16 cellular contexts compared by ENCODE assay signal in genomic region chrX:96924581-96924980, GRCh38. TPM values are rescaled to one million over a fixed set of nuclear protein-coding genes. Genes with fewer than 3 reads are reported as not detected.
DNase-seq lines count a peak whose midpoint lies in the region; TF ChIP-seq lines count a peak whose summit lies in the region.
"Had no signal": no experiment of that assay in that cellular context is flagged by ENCODE, and none has a peak within 500 bp of the region (broad histone marks: within the 10 kb centered on the region; RNA-seq: fewer than 3 reads in every experiment).

No MANE protein-coding gene starts in this region.

- H3K4me1 Mint-ChIP-seq in endothelial cell (ENCODE audit: unreplicated experiment) (peaks cover 14% of the 10 kb centered on the region), nephron progenitor cell (no peaks in the 10 kb centered on the region)
- H3K4me1 Mint-ChIP-seq in CD8-positive, alpha-beta memory T cell, result no peaks in the 10 kb centered on the region

- H3K36me3 Mint-ChIP-seq in endothelial cell (ENCODE audit: low read depth, unreplicated experiment), result peaks cover 12% of the 10 kb centered on the region
- no peaks in the 10 kb centered on the region for H3K36me3 Mint-ChIP-seq in nephron progenitor cell (ENCODE audit: low read depth)
- H3K36me3 Mint-ChIP-seq in CD8-positive, alpha-beta memory T cell, result peaks cover 0 to 10% (median 3%) of the 10 kb centered on the region in 3 donors
- H3K36me3 Mint-ChIP-seq: CD4-positive, CD25-positive, alpha-beta regulatory T cell had no signal

- 0 out of 22 replicates have a peak overlapping the region, but pooled peaks of 2 of the 11 experiments have one; percentile 4 to 24 for H3K27ac ChIP-seq in BLaER1 treated with 17β-estradiol and CSF1 and Interleukin-3, amounts not matched to agents 10 nM and 100 nM
- H3K27ac ChIP-seq in CD8-positive, alpha-beta memory T cell (ENCODE audit: low read depth, low read length), result no peak overlapping the region
- no peak overlapping the region for H3K27ac ChIP-seq in spleen
- H3K27ac ChIP-seq: BLaER1 had no signal

- POLR2A ChIA-PET in CD8-positive, alpha-beta memory T cell (lab: Charles Lee), result no interaction called here

- TF ChIP-seq POLR2A in NB4 (IDR thresholded peaks at IDR 0.05; ENCODE audit: extremely low read depth, insufficient read length) (no peak), spleen (IDR thresholded peaks at IDR 0.05) (no peak)

- H3K9me3 Mint-ChIP-seq in endothelial cell (ENCODE audit: unreplicated experiment), result no peaks in the 10 kb centered on the region
- no peaks in the 10 kb centered on the region for H3K9me3 Mint-ChIP-seq in nephron progenitor cell
- no peaks in the 10 kb centered on the region for H3K9me3 Mint-ChIP-seq in CD8-positive, alpha-beta memory T cell

- H3K4me3 Mint-ChIP-seq in endothelial cell (ENCODE audit: unreplicated experiment), result peak overlapping the region; percentile 53
- no peak overlapping the region for H3K4me3 Mint-ChIP-seq in nephron progenitor cell
- no peak overlapping the region for H3K4me3 Mint-ChIP-seq in CD8-positive, alpha-beta memory T cell
- H3K4me3 Mint-ChIP-seq: CD4-positive, CD25-positive, alpha-beta regulatory T cell had no signal

- H3K27me3 Mint-ChIP-seq in endothelial cell (ENCODE audit: unreplicated experiment), result peaks cover 1% of the 10 kb centered on the region
- no peaks in the 10 kb centered on the region for H3K27me3 Mint-ChIP-seq in nephron progenitor cell (ENCODE audit: low read depth, poor library complexity)
- H3K27me3 Mint-ChIP-seq in CD8-positive, alpha-beta memory T cell, result no peaks in the 10 kb centered on the region
- H3K27me3 Mint-ChIP-seq: CD4-positive, CD25-positive, alpha-beta regulatory T cell had no signal

- 0 out of 22 replicates have a peak, but pooled peaks cover 0 to 3% (median 0%) of the 10 kb centered on the region in 11 experiments for H3K9me3 ChIP-seq in BLaER1 treated with 17β-estradiol and CSF1 and Interleukin-3, amounts not matched to agents 10 nM and 100 nM (replicated peaks in 1 of 11)
- H3K9me3 ChIP-seq in CD8-positive, alpha-beta memory T cell (ENCODE audit: low read length), result no peaks in the 10 kb centered on the region
- no peaks in the 10 kb centered on the region for H3K9me3 ChIP-seq in spleen
- H3K9me3 ChIP-seq: BLaER1, HAP-1 had no signal

- H3K27ac Mint-ChIP-seq in endothelial cell (ENCODE audit: unreplicated experiment), result peak overlapping the region; percentile 78
- peak overlapping the region; percentile 27 for H3K27ac Mint-ChIP-seq in nephron progenitor cell
- H3K27ac Mint-ChIP-seq in CD8-positive, alpha-beta memory T cell, result no peak overlapping the region
- H3K27ac Mint-ChIP-seq: CD4-positive, CD25-positive, alpha-beta regulatory T cell had no signal

- peak; percentile 16 for DNase-seq in NB4 (ENCODE audit: low read depth)
- DNase-seq in endothelial cell (ENCODE audit: low spot score), result no peak
- no peak for DNase-seq in nephron progenitor cell
- DNase-seq in CD8-positive, alpha-beta memory T cell, result no peak
- no peak for DNase-seq in spleen
- DNase-seq in putamen (ENCODE audit: low spot score), result no peak
- DNase-seq: 8988T; AML-193; Calu3; CD4-positive, CD25-positive, alpha-beta regulatory T cell; DMS 273 treated with DMSO at 0.1 percent for 48 hours; GOT3 had no signal

- 38 to 77% (median 59%) methylated on average over 3 of the region's 3 CpGs for WGBS in spleen, 5 donors

- no peak for TF ChIP-seq CTCF in NB4 (IDR thresholded peaks at IDR 0.05; ENCODE audit: low read depth, low read length)
- TF ChIP-seq CTCF in endothelial cell (IDR thresholded peaks at IDR 0.05; ENCODE audit: unreplicated experiment), result no peak
- TF ChIP-seq CTCF in nephron progenitor cell (IDR thresholded peaks at IDR 0.05), result no peak
- TF ChIP-seq CTCF in spleen (IDR thresholded peaks at IDR 0.05 in 8 of 11, conservative IDR thresholded peaks at IDR 0.05 in 3 of 11), result no peak

- peaks cover 76 to 98% (median 81%) of the 10 kb centered on the region in 11 experiments for H3K27me3 ChIP-seq in BLaER1 treated with 17β-estradiol and CSF1 and Interleukin-3, amounts not matched to agents 10 nM and 100 nM
- H3K27me3 ChIP-seq in CD8-positive, alpha-beta memory T cell (ENCODE audit: insufficient read depth, low read length, poor library complexity, severe bottlenecking), result no peaks in the 10 kb centered on the region
- H3K27me3 ChIP-seq in spleen (replicated peaks in 1 of 7), result no peaks in the 10 kb centered on the region

- H4K20me1 ChIP-seq in BLaER1 treated with 17β-estradiol and CSF1 and Interleukin-3, amounts not matched to agents 10 nM and 100 nM, result peaks cover 0 to 9% (median 0%) of the 10 kb centered on the region in 11 experiments; a peak in 1 of 22 replicates
- H4K20me1 ChIP-seq: BLaER1 had no signal

- no peak overlapping the region for H3K4me3 ChIP-seq in BLaER1 treated with 17β-estradiol and CSF1 and Interleukin-3, amounts not matched to agents 10 nM and 100 nM
- no peak overlapping the region for H3K4me3 ChIP-seq in NB4 (ENCODE audit: low read depth, low read length)
- H3K4me3 ChIP-seq in CD8-positive, alpha-beta memory T cell (ENCODE audit: low read length), result no peak overlapping the region
- H3K4me3 ChIP-seq in spleen, result no peak overlapping the region
- H3K4me3 ChIP-seq: BLaER1, GM12878, HAP-1 had no signal

- H3K36me3 ChIP-seq in BLaER1 treated with 17β-estradiol and CSF1 and Interleukin-3, amounts not matched to agents 10 nM and 100 nM, result peaks cover 0 to 9% (median 0%) of the 10 kb centered on the region in 11 experiments; a peak in 2 of 22 replicates
- no peaks in the 10 kb centered on the region for H3K36me3 ChIP-seq in CD8-positive, alpha-beta memory T cell (ENCODE audit: insufficient read depth, low read length)
- no peaks in the 10 kb centered on the region for H3K36me3 ChIP-seq in spleen
- H3K36me3 ChIP-seq: BLaER1, HAP-1 had no signal

- H3K4me2 ChIP-seq in BLaER1 treated with 17β-estradiol and CSF1 and Interleukin-3, amounts not matched to agents 10 nM and 100 nM, result peak overlapping the region in 6 of 11 experiments; percentile 6 to 39 (median 16); a peak in 7 of 22 replicates
- H3K4me2 ChIP-seq: BLaER1 had no signal

- intact Hi-C loops in spleen (cut with DNase I; ENCODE audit: low total_unique reads), result no loop called here

- H3K4me1 ChIP-seq in BLaER1 treated with 17β-estradiol and CSF1 and Interleukin-3, amounts not matched to agents 10 nM and 100 nM, result peaks cover 0 to 14% (median 4%) of the 10 kb centered on the region in 10 experiments; a peak in 6 of 20 replicates
- H3K4me1 ChIP-seq in CD8-positive, alpha-beta memory T cell (ENCODE audit: insufficient read depth, low read length), result no peaks in the 10 kb centered on the region
- no peaks in the 10 kb centered on the region for H3K4me1 ChIP-seq in spleen
- H3K4me1 ChIP-seq: BLaER1, HAP-1 had no signal

- no peak overlapping the region for H3K9ac ChIP-seq in BLaER1 treated with 17β-estradiol and CSF1 and Interleukin-3, amounts not matched to agents 10 nM and 100 nM
- H3K9ac ChIP-seq: BLaER1 had no signal

- CTCF ChIA-PET in CD8-positive, alpha-beta memory T cell (lab: Charles Lee), result no interaction called here

RNA-seq across cellular contexts. Expression of gene RPA4, which starts 40.9 kb away (rescaled TPM):
- total RNA-seq in endothelial cell (ENCODE audit: unreplicated experiment) (1.9 TPM), spleen (1 to 10 TPM in 6 of 7 donors, under 1 TPM in 1; 0.79 to 5.9 (median 1.5) TPM)
- total RNA-seq in CD8-positive, alpha-beta memory T cell, result under 1 TPM; 0.18 to 0.58 TPM
- not detected for polyA plus RNA-seq in CD8-positive, alpha-beta memory T cell
- under 1 TPM; 0.06 to 0.22 (median 0.09) TPM for polyA plus RNA-seq in spleen

Comparison
In these comparisons a context has a peak if more than half of its experiments do, and no peak if none do; other contexts are left out.
1. H3K27ac Mint-ChIP-seq: peak in endothelial cell (single experiment) and nephron progenitor cell (single experiment); none in CD8-positive, alpha-beta memory T cell (0 of 8).